1 cellular context compared by ENCODE assay signal in the genomic region with DNA sequence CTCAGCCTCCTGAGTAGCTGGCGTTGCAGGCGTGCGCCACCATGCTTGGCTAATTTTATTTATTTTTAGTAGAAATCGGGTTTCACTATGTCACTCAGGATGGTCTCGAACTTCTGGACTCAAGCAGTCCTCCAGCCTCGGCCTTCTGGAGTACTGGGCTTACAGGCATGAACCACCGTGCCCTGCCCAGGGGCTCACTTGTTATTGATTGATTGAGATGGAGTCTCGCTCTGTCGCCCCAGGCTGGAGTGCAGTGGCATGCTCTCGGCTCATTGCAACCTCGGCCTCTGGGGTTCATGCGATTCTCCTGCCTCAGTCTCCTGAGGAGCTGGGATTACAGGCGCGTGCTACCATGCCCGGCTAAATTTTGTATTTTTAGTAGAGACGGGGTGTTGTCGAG.
TF ChIP-seq lines count a peak whose summit lies in the region.

No MANE protein-coding gene starts in this region.

TF ChIP-seq in GM23338, 12 proteins besides CTCF, POLR2A, EP300 and RAD21 (continued from another document):
- TF ChIP-seq, protein P1, sequence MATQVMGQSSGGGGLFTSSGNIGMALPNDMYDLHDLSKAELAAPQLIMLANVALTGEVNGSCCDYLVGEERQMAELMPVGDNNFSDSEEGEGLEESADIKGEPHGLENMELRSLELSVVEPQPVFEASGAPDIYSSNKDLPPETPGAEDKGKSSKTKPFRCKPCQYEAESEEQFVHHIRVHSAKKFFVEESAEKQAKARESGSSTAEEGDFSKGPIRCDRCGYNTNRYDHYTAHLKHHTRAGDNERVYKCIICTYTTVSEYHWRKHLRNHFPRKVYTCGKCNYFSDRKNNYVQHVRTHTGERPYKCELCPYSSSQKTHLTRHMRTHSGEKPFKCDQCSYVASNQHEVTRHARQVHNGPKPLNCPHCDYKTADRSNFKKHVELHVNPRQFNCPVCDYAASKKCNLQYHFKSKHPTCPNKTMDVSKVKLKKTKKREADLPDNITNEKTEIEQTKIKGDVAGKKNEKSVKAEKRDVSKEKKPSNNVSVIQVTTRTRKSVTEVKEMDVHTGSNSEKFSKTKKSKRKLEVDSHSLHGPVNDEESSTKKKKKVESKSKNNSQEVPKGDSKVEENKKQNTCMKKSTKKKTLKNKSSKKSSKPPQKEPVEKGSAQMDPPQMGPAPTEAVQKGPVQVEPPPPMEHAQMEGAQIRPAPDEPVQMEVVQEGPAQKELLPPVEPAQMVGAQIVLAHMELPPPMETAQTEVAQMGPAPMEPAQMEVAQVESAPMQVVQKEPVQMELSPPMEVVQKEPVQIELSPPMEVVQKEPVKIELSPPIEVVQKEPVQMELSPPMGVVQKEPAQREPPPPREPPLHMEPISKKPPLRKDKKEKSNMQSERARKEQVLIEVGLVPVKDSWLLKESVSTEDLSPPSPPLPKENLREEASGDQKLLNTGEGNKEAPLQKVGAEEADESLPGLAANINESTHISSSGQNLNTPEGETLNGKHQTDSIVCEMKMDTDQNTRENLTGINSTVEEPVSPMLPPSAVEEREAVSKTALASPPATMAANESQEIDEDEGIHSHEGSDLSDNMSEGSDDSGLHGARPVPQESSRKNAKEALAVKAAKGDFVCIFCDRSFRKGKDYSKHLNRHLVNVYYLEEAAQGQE (IDR thresholded peaks at IDR 0.05; ENCODE audit: unreplicated experiment) = no peak
- no peak for TF ChIP-seq STAT1 (IDR thresholded peaks at IDR 0.05; ENCODE audit: unreplicated experiment)
- no peak for TF ChIP-seq JUNB (IDR thresholded peaks at IDR 0.05; ENCODE audit: unreplicated experiment)
TF ChIP-seq in GM23338: peak in this region for 0.
